17 cellular contexts compared by ENCODE assay signal in genomic region chr4:88115587-88115986, GRCh38. TPM values are rescaled to one million over a fixed set of nuclear protein-coding genes. Genes with fewer than 3 reads are reported as not detected.
DNase-seq lines count a peak whose midpoint lies in the region; ATAC-seq and TF ChIP-seq lines count a peak whose summit lies in the region.
"Had no signal": no experiment of that assay in that cellular context is flagged by ENCODE, and none has a peak within 500 bp of the region (broad histone marks: within the 10 kb centered on the region; RNA-seq: fewer than 3 reads in every experiment).

No MANE protein-coding gene starts in this region.

- peak overlapping the region; percentile 31 for H3K4me2 ChIP-seq in Karpas-422 (ENCODE audit: low read depth, low read length, poor library complexity, severe bottlenecking)
- H3K4me2 ChIP-seq: A549; BLaER1 treated with 17β-estradiol and CSF1 and Interleukin-3, amounts not matched to agents 10 nM and 100 nM had no signal

- H3K4me1 ChIP-seq in Karpas-422 (ENCODE audit: low read length) (peaks cover 16% of the 10 kb centered on the region), endodermal cell (ENCODE audit: control insufficient read depth, insufficient read depth, low read length) (no peaks in the 10 kb centered on the region)

- H3K36me3 Mint-ChIP-seq in endodermal cell (ENCODE audit: low read depth), result peaks cover 25% of the 10 kb centered on the region
- peaks cover 9 to 15% of the 10 kb centered on the region in 2 donors for H3K36me3 Mint-ChIP-seq in stimulated activated naive B cell treated with anti-CD40 and anti-IgM and Interleukin-4, amounts not matched to agents 10 μg/mL and 1 μg/mL and 100 μg/mL, for 72 hours

- H3K36me3 ChIP-seq in Karpas-422 (ENCODE audit: insufficient read depth, low read length) (no peaks in the 10 kb centered on the region), endodermal cell (ENCODE audit: control insufficient read depth, insufficient read depth, low read length) (no peaks in the 10 kb centered on the region)

- peak overlapping the region; percentile 48 for H3K27ac Mint-ChIP-seq in endodermal cell
- H3K27ac Mint-ChIP-seq in stimulated activated naive B cell treated with anti-CD40 and anti-IgM and Interleukin-4, amounts not matched to agents 10 μg/mL and 1 μg/mL and 100 μg/mL, for 72 hours, result peak overlapping the region; percentile 47
- H3K27ac Mint-ChIP-seq: B cell; CD4-positive, alpha-beta T cell; CD8-positive, alpha-beta T cell had no signal

- ATAC-seq in stimulated activated naive B cell treated with anti-CD40 and anti-IgM and Interleukin-4, amounts not matched to agents 10 μg/mL and 1 μg/mL and 100 μg/mL, for 72 hours (replicated peaks), result peak; percentile 34 to 54
- ATAC-seq in GM21390 (IDR thresholded peaks at IDR 0.05; ENCODE audit: unreplicated experiment), result no peak
- ATAC-seq: A549; CD8-positive, alpha-beta T cell had no signal

- peak; percentile 74 for DNase-seq in Karpas-422
- no peak for DNase-seq in endodermal cell
- no peak for DNase-seq in stimulated activated naive B cell treated with anti-CD40 and anti-IgM and Interleukin-4, amounts not matched to agents 10 μg/mL and 1 μg/mL and 100 μg/mL, for 72 hours
- no peak for DNase-seq in mucosa of gallbladder (ENCODE audit: low spot score)
- DNase-seq: AML-193; Caco-2; Calu3; CD4-positive, alpha-beta T cell; CD8-positive, alpha-beta T cell; DMS79 treated with DMSO at 0.1 percent for 48 hours; GF-D8 had no signal

- peaks cover 9% of the 10 kb centered on the region; the same call in 1 of the 2 replicates for H3K9me3 ChIP-seq in Karpas-422 (ENCODE audit: low read length)
- peaks cover 32% of the 10 kb centered on the region for H3K9me3 ChIP-seq in endodermal cell (ENCODE audit: control insufficient read depth, low read length)

- peak overlapping the region; percentile 39 for H3K27ac ChIP-seq in Karpas-422 (ENCODE audit: low read length)
- H3K27ac ChIP-seq in endodermal cell (ENCODE audit: low read depth, low read length), result no peak overlapping the region
- H3K27ac ChIP-seq: 22Rv1; A549; BLaER1 treated with 17β-estradiol and CSF1 and Interleukin-3, amounts not matched to agents 10 nM and 100 nM; C4-2B had no signal

- no peaks in the 10 kb centered on the region for H3K79me2 ChIP-seq in Karpas-422 (ENCODE audit: low read length)

- H3K4me3 ChIP-seq in Karpas-422 (ENCODE audit: low read length) (no peak overlapping the region), endodermal cell (ENCODE audit: low read length) (no peak overlapping the region)
- H3K4me3 ChIP-seq: A549; BLaER1 treated with 17β-estradiol and CSF1 and Interleukin-3, amounts not matched to agents 10 nM and 100 nM had no signal

- H3K27me3 ChIP-seq in Karpas-422 (ENCODE audit: low read length) (no peaks in the 10 kb centered on the region), endodermal cell (ENCODE audit: control insufficient read depth, insufficient read depth, low read length, poor library complexity, severe bottlenecking) (no peaks in the 10 kb centered on the region)
- H3K27me3 ChIP-seq: BLaER1 treated with 17β-estradiol and CSF1 and Interleukin-3, amounts not matched to agents 10 nM and 100 nM had no signal

- H3K9me3 Mint-ChIP-seq in endodermal cell, result peaks cover 30% of the 10 kb centered on the region
- peaks cover 10 to 13% of the 10 kb centered on the region in 2 donors for H3K9me3 Mint-ChIP-seq in stimulated activated naive B cell treated with anti-CD40 and anti-IgM and Interleukin-4, amounts not matched to agents 10 μg/mL and 1 μg/mL and 100 μg/mL, for 72 hours

- H4K20me1 ChIP-seq in Karpas-422 (ENCODE audit: insufficient read depth, low read depth, low read length), result no peaks in the 10 kb centered on the region
- H4K20me1 ChIP-seq: BLaER1 treated with 17β-estradiol and CSF1 and Interleukin-3, amounts not matched to agents 10 nM and 100 nM had no signal

- H3K9ac ChIP-seq in Karpas-422 (ENCODE audit: low read length) (no peak overlapping the region), endodermal cell (ENCODE audit: extremely low read depth, low read length, poor library complexity, severe bottlenecking) (no peak overlapping the region)
- H3K9ac ChIP-seq: BLaER1 treated with 17β-estradiol and CSF1 and Interleukin-3, amounts not matched to agents 10 nM and 100 nM had no signal

- no peak overlapping the region for H2AFZ ChIP-seq in Karpas-422 (ENCODE audit: low read length)

- no peaks in the 10 kb centered on the region for H3K9me2 ChIP-seq in Karpas-422 (replicated peaks; ENCODE audit: insufficient read depth, low read length)

- WGBS in endodermal cell (ENCODE audit: insufficient coverage in 1 of 2, insufficient read length in 1 of 2), 2 experiments, result 84 to 92% methylated on average over 5 of the region's 5 CpGs

- no peaks in the 10 kb centered on the region for H3K27me3 Mint-ChIP-seq in endodermal cell (ENCODE audit: insufficient read depth)
- no peaks in the 10 kb centered on the region for H3K27me3 Mint-ChIP-seq in stimulated activated naive B cell treated with anti-CD40 and anti-IgM and Interleukin-4, amounts not matched to agents 10 μg/mL and 1 μg/mL and 100 μg/mL, for 72 hours
- H3K27me3 Mint-ChIP-seq: B cell; CD4-positive, alpha-beta T cell had no signal

- TF ChIP-seq CTCF in endodermal cell (conservative IDR thresholded peaks at IDR 0.05), result no peak

- H3K4me1 Mint-ChIP-seq in endodermal cell, result no peaks in the 10 kb centered on the region
- peaks cover 5 to 9% of the 10 kb centered on the region in 2 donors for H3K4me1 Mint-ChIP-seq in stimulated activated naive B cell treated with anti-CD40 and anti-IgM and Interleukin-4, amounts not matched to agents 10 μg/mL and 1 μg/mL and 100 μg/mL, for 72 hours

- H3K4me3 Mint-ChIP-seq in endodermal cell, result no peak overlapping the region
- H3K4me3 Mint-ChIP-seq in stimulated activated naive B cell treated with anti-CD40 and anti-IgM and Interleukin-4, amounts not matched to agents 10 μg/mL and 1 μg/mL and 100 μg/mL, for 72 hours, result no peak overlapping the region
- H3K4me3 Mint-ChIP-seq: B cell; CD4-positive, alpha-beta T cell; CD8-positive, alpha-beta T cell had no signal

RNA-seq across cellular contexts. Expression of gene ABCG2, which starts 42.9 kb away (rescaled TPM):
- not detected in 2 replicates for total RNA-seq in Karpas-422 (2014; rRNA removed; shearing (Covaris generic); ENCODE audit: low replicate concordance)
- 1 to 10 TPM in 1 of 2 donors, under 1 TPM in 1; 0.31 to 4.0 TPM for total RNA-seq in endodermal cell
- polyA plus RNA-seq in endodermal cell (2013, experiment 1 of 2), result 0.36 TPM
- 1.2 TPM for polyA plus RNA-seq in endodermal cell (2013, experiment 2 of 2)
- total RNA-seq in mucosa of gallbladder, result 3.5 TPM
- total RNA-seq: B cell; CD4-positive, alpha-beta T cell had no signal
